Comparison of ENCODE assay signal across 7 cellular contexts in genomic region chr1:40232444-40232843, GRCh38. TPM values are rescaled to one million over a fixed set of nuclear protein-coding genes. Genes with fewer than 3 reads are reported as not detected.
DNase-seq lines count a peak whose midpoint lies in the region; ATAC-seq and TF ChIP-seq lines count a peak whose summit lies in the region.

No MANE protein-coding gene starts in this region.

- H3K4me3 ChIP-seq in tibial nerve, result no peak overlapping the region
- no peak overlapping the region for H3K4me3 ChIP-seq in endodermal cell (ENCODE audit: low read length)
- no peak overlapping the region for H3K4me3 ChIP-seq in colonic mucosa

- H3K4me1 Mint-ChIP-seq in endodermal cell, result no peaks in the 10 kb centered on the region

- TF ChIP-seq CTCF in tibial nerve (IDR thresholded peaks at IDR 0.05), result no peak
- TF ChIP-seq CTCF in endodermal cell (conservative IDR thresholded peaks at IDR 0.05), result no peak
- no peak for TF ChIP-seq CTCF in colonic mucosa (IDR thresholded peaks at IDR 0.05)

- no peak overlapping the region for H3K4me3 Mint-ChIP-seq in endodermal cell

- no peak overlapping the region for H3K27ac Mint-ChIP-seq in endodermal cell

- no peaks in the 10 kb centered on the region for H3K27me3 Mint-ChIP-seq in endodermal cell (ENCODE audit: insufficient read depth)

- intact Hi-C loops in colonic mucosa (cut with DNase I), result no loop called here

- H3K9me3 ChIP-seq in tibial nerve, result no peaks in the 10 kb centered on the region
- H3K9me3 ChIP-seq in endodermal cell (ENCODE audit: control insufficient read depth, low read length), result no peaks in the 10 kb centered on the region
- H3K9me3 ChIP-seq in colonic mucosa, result no peaks in the 10 kb centered on the region

- ATAC-seq in GM19395 (IDR thresholded peaks at IDR 0.05; ENCODE audit: unreplicated experiment), result peak; percentile 95
- ATAC-seq in HG03103 (IDR thresholded peaks at IDR 0.05; ENCODE audit: low read depth, unreplicated experiment), result peak; percentile 87

- TF ChIP-seq EP300 in tibial nerve (IDR thresholded peaks at IDR 0.05), result no peak

- H3K27me3 ChIP-seq in tibial nerve (no peaks in the 10 kb centered on the region), endodermal cell (ENCODE audit: control insufficient read depth, insufficient read depth, low read length, poor library complexity, severe bottlenecking) (no peaks in the 10 kb centered on the region), colonic mucosa (no peaks in the 10 kb centered on the region)

- H3K36me3 ChIP-seq in tibial nerve, result peaks cover 0 to 96% (median 7%) of the 10 kb centered on the region in 3 donors
- peaks cover 60% of the 10 kb centered on the region for H3K36me3 ChIP-seq in endodermal cell (ENCODE audit: control insufficient read depth, insufficient read depth, low read length)
- peaks cover 17% of the 10 kb centered on the region for H3K36me3 ChIP-seq in colonic mucosa

- H3K36me3 Mint-ChIP-seq in endodermal cell (ENCODE audit: low read depth), result peaks cover 61% of the 10 kb centered on the region

- peak; percentile 6 to 63 for DNase-seq in activated CD4-positive, alpha-beta T cell treated with anti-CD3 and anti-CD28 coated beads, Interleukin-2, amount 50 U/mL, for 24 hours (ENCODE audit: low read depth in 1 of 2, low spot score in 1 of 2)
- peak; percentile 15 for DNase-seq in stimulated activated CD8-positive, alpha-beta memory T cell treated with anti-CD3 and anti-CD28 coated beads, Interleukin-15, amount 100 ng/mL, for 1 hour (ENCODE audit: low read depth)
- DNase-seq in tibial nerve (ENCODE audit: low spot score in 2 of 2) (no peak), endodermal cell (no peak), colonic mucosa (no peak)

- H3K4me1 ChIP-seq in tibial nerve (no peaks in the 10 kb centered on the region), endodermal cell (ENCODE audit: control insufficient read depth, insufficient read depth, low read length) (no peaks in the 10 kb centered on the region), colonic mucosa (no peaks in the 10 kb centered on the region)

- H3K9me3 Mint-ChIP-seq in endodermal cell, result no peaks in the 10 kb centered on the region

- TF ChIP-seq POLR2A in tibial nerve (IDR thresholded peaks at IDR 0.05), result no peak

- WGBS in tibial nerve, 2 donors, result 89 to 99% methylated on average over 4 of the region's 4 CpGs
- 94 to 98% methylated on average over 3 to 4 of the region's 4 CpGs for WGBS in endodermal cell (ENCODE audit: insufficient coverage in 1 of 2, insufficient read length in 1 of 2), 2 experiments

- H3K27ac ChIP-seq in tibial nerve (no peak overlapping the region), endodermal cell (ENCODE audit: low read depth, low read length) (no peak overlapping the region), colonic mucosa (no peak overlapping the region)

- H3K9ac ChIP-seq in endodermal cell (ENCODE audit: extremely low read depth, low read length, poor library complexity, severe bottlenecking), result no peak overlapping the region
- no peak overlapping the region for H3K9ac ChIP-seq in colonic mucosa (ENCODE audit: low read depth in 2 of 2, low read length in 2 of 2)

RNA-seq across cellular contexts. Expression of gene TMCO2, which starts 15.3 kb away (rescaled TPM):
- total RNA-seq in tibial nerve (not detected), endodermal cell (not detected), colonic mucosa (not detected)
- not detected for polyA plus RNA-seq in endodermal cell (2013, experiment 1 of 2)
- polyA plus RNA-seq in endodermal cell (2013, experiment 2 of 2), result not detected

RNA-seq across cellular contexts. Expression of gene ZMPSTE24, which starts 25.6 kb away (rescaled TPM):
- total RNA-seq in tibial nerve (10 to 100 TPM; 27.0 to 51.1 (median 32.1) TPM), endodermal cell (10 to 100 TPM; 41.4 to 42.4 TPM), colonic mucosa (10 to 100 TPM; 49.7 to 62.8 TPM)
- polyA plus RNA-seq in endodermal cell (2013, experiment 1 of 2), result 37.0 TPM
- 33.9 TPM for polyA plus RNA-seq in endodermal cell (2013, experiment 2 of 2)

Comparison
In these comparisons a context has a peak if more than half of its experiments do, and no peak if none do; other contexts are left out.
1. DNase-seq: peak in activated CD4-positive, alpha-beta T cell treated with anti-CD3 and anti-CD28 coated beads, Interleukin-2, amount 50 U/mL, for 24 hours (2 of 2) and stimulated activated CD8-positive, alpha-beta memory T cell treated with anti-CD3 and anti-CD28 coated beads, Interleukin-15, amount 100 ng/mL, for 1 hour (single experiment); none in tibial nerve (0 of 2), endodermal cell (single experiment) and colonic mucosa (single experiment).